In the genomic region with DNA sequence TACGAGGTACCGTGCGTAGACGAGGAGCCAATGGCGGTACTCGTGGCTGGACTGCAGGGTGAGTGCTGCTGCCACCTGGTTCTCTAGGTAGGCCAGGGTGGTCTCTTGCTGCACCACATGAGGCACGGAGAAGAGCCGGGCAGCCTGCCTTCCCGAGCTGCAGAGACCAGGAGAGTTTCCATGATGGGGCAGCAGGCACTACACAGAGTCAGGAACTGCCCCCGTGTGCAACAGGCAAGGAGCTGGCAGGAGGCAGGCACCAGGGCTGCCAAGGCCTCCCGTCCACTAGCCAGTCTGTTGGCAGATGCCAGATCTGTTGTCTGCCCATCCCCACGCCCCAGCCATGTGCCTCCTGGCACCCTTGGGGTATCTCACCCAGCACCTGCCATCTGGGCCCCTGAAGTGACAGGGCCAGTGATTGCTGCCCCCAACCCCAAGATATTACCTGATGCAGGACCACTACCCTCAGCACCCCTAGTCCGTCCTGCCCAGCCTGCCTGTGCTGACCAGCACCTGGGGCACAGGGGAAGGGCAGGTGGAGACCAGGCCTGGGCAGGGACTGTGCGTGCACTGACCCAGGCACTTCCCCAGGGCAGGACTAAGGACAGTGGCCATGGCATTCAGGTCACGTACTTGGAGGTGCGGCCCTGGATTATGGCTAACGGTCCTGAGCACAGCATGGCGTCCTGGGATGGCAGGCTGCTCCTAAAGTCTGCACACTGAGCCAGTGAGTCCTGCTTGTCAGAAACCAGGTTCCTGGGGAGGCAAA, we compare ENCODE assay signal across 1 cellular context.
TF ChIP-seq lines count a peak whose summit lies in the region.

No MANE protein-coding gene starts in this region.

TF ChIP-seq in K562, 482 proteins besides CTCF, POLR2A, EP300 and RAD21 (continued from another document):
- TF ChIP-seq, protein P1, sequence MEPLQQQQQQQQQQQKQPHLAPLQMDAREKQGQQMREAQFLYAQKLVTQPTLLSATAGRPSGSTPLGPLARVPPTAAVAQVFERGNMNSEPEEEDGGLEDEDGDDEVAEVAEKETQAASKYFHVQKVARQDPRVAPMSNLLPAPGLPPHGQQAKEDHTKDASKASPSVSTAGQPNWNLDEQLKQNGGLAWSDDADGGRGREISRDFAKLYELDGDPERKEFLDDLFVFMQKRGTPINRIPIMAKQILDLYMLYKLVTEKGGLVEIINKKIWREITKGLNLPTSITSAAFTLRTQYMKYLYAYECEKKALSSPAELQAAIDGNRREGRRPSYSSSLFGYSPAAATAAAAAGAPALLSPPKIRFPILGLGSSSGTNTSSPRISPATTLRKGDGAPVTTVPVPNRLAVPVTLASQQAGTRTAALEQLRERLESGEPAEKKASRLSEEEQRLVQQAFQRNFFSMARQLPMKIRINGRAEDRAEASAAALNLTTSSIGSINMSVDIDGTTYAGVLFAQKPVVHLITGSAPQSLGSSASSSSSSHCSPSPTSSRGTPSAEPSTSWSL (CRISPR knock-in tag; IDR thresholded peaks at IDR 0.05; ENCODE audit: borderline replicate concordance) = no peak
- no peak for TF ChIP-seq ZHX1 (conservative IDR thresholded peaks at IDR 0.05; ENCODE audit: low read length)
- TF ChIP-seq PHF21A (IDR thresholded peaks at IDR 0.05; ENCODE audit: borderline replicate concordance, low read depth) = no peak
- TF ChIP-seq RBM14 (IDR thresholded peaks at IDR 0.05; ENCODE audit: borderline replicate concordance, insufficient read depth, low read depth, low read length) = 0 out of 2 replicates have a peak, but pooled peaks have one; percentile 25
- no peak; the same call in 1 of the 2 replicates for TF ChIP-seq NR2F6 (CRISPR knock-in tag; IDR thresholded peaks at IDR 0.05)
- TF ChIP-seq RBM22 (IDR thresholded peaks at IDR 0.05; ENCODE audit: low read depth, low read length, poor library complexity, severe bottlenecking) = peak; percentile 66
